Comparison of ENCODE assay signal across 32 cellular contexts in genomic region chr5:78804995-78805394, GRCh38.
"Had no signal": no experiment of that assay in that cellular context is flagged by ENCODE, and none has a peak within 500 bp of the region (broad histone marks: within the 10 kb centered on the region; RNA-seq: fewer than 3 reads in every experiment).

No MANE protein-coding gene starts in this region.

- H3K4me1 Mint-ChIP-seq: activated T-helper 17 cell treated with anti-CD3 and anti-CD28 coated beads, Interleukin-2, amount 50 U/mL, for 72 hours had no signal

- H3K27me3 Mint-ChIP-seq: activated B cell treated with CpG ODN at 0.5 μM for 24 hours; activated CD8-positive, alpha-beta T cell treated with anti-CD3 and anti-CD28 coated beads for 36 hours; activated naive CD8-positive, alpha-beta T cell; activated T-helper 17 cell treated with anti-CD3 and anti-CD28 coated beads, Interleukin-2, amount 50 U/mL, for 72 hours; dendritic cell treated with granulocyte-macrophage colony-stimulating factor and Interleukin-4, amounts not matched to agents 40 ng/mL and 50 ng/mL, for 4 days had no signal

- H3K4me3 Mint-ChIP-seq: activated B cell treated with CpG ODN at 0.5 μM for 24 hours; activated CD8-positive, alpha-beta T cell treated with anti-CD3 and anti-CD28 coated beads for 36 hours; activated naive CD8-positive, alpha-beta T cell; activated T-cell treated with anti-CD3 and anti-CD28 coated beads, Interleukin-2, amount 50 U/mL, for 4 hours; activated T-helper 17 cell treated with anti-CD3 and anti-CD28 coated beads, Interleukin-2, amount 50 U/mL, for 72 hours; dendritic cell treated with granulocyte-macrophage colony-stimulating factor and Interleukin-4, amounts not matched to agents 40 ng/mL and 50 ng/mL, for 4 days; endodermal cell had no signal

- ATAC-seq: activated CD4-positive, CD25-positive, alpha-beta regulatory T cell treated with anti-CD3 and anti-CD28 coated beads, Interleukin-2, amount 50 U/mL, for 24 hours; activated CD8-positive, alpha-beta T cell treated with anti-CD3 and anti-CD28 coated beads for 36 hours; activated T-cell treated with anti-CD3 and anti-CD28 coated beads, Interleukin-2, amount 50 U/mL, for 4 hours; activated T-helper 17 cell treated with anti-CD3 and anti-CD28 coated beads, Interleukin-2, amount 50 U/mL, for 72 hours; body of pancreas; foreskin keratinocyte; gastroesophageal sphincter; heart right ventricle had no signal

- H3K9me3 ChIP-seq: body of pancreas, breast epithelium, colonic mucosa, esophagus muscularis mucosa, gastroesophageal sphincter, heart right ventricle had no signal

- DNase-seq: activated B cell treated with CpG ODN at 0.5 μM for 24 hours; activated CD4-positive, alpha-beta T cell treated with anti-CD3 and anti-CD28 coated beads for 48 hours; activated CD4-positive, alpha-beta T cell treated with anti-CD3 and anti-CD28 coated beads, Interleukin-2, amount 50 U/mL, for 1 hour; activated CD4-positive, alpha-beta T cell treated with anti-CD3 and anti-CD28 coated beads, Interleukin-2, amount 50 U/mL, for 48 hours; activated CD8-positive, alpha-beta memory T cell treated with anti-CD3 and anti-CD28 coated beads for 24 hours; activated CD8-positive, alpha-beta T cell treated with anti-CD3 and anti-CD28 coated beads for 36 hours; activated effector memory CD4-positive, alpha-beta T cell treated with Interleukin-2 at 50 U/mL for 16 hours; activated gamma-delta T cell treated with Interleukin-2 at 50 U/mL for 16 hours; activated naive CD4-positive, alpha-beta T cell treated with anti-CD3 and anti-CD28 coated beads, Interleukin-2, amount 50 U/mL, for 16 hours; activated naive CD4-positive, alpha-beta T cell treated with Interleukin-2 at 50 U/mL for 16 hours; activated T-cell treated with anti-CD3 and anti-CD28 coated beads, Interleukin-2, amount 50 U/mL, for 4 hours; amniotic stem cell; anterior cingulate cortex; body of pancreas; central memory CD4-positive, alpha-beta T cell; cerebellar nuclear complex; colonic mucosa; dorsolateral prefrontal cortex; effector memory CD4-positive, alpha-beta T cell; endodermal cell; foreskin keratinocyte; heart right ventricle; T-helper 2 cell; WERI-Rb-1 had no signal

- H3K27me3 ChIP-seq: body of pancreas, breast epithelium, cardiac muscle cell, colonic mucosa, dorsolateral prefrontal cortex, esophagus muscularis mucosa, foreskin keratinocyte, gastroesophageal sphincter, heart right ventricle had no signal

- H3K36me3 ChIP-seq: breast epithelium, cardiac muscle cell, colonic mucosa, gastroesophageal sphincter, heart right ventricle, WERI-Rb-1 had no signal

- H3K27ac ChIP-seq: body of pancreas, breast epithelium, cardiac muscle cell, colonic mucosa, dorsolateral prefrontal cortex, esophagus muscularis mucosa, foreskin keratinocyte, gastroesophageal sphincter, WERI-Rb-1 had no signal

- H3K4me1 ChIP-seq: body of pancreas, breast epithelium, colonic mucosa, foreskin keratinocyte had no signal

- H3K27ac Mint-ChIP-seq: activated B cell treated with CpG ODN at 0.5 μM for 24 hours; activated CD8-positive, alpha-beta T cell treated with anti-CD3 and anti-CD28 coated beads for 36 hours; activated naive CD8-positive, alpha-beta T cell; activated T-helper 17 cell treated with anti-CD3 and anti-CD28 coated beads, Interleukin-2, amount 50 U/mL, for 72 hours; dendritic cell treated with granulocyte-macrophage colony-stimulating factor and Interleukin-4, amounts not matched to agents 40 ng/mL and 50 ng/mL, for 4 days; endodermal cell had no signal

- H3K4me3 ChIP-seq: body of pancreas, breast epithelium, cardiac muscle cell, colonic mucosa, dorsolateral prefrontal cortex, esophagus muscularis mucosa, gastroesophageal sphincter, heart right ventricle had no signal
